ENCODE assay signal across 10 cellular contexts in genomic region chr17:58504826-58505351, GRCh38. TPM values are rescaled to one million over a fixed set of nuclear protein-coding genes. Genes with fewer than 3 reads are reported as not detected.
DNase-seq lines count a peak whose midpoint lies in the region; ATAC-seq and TF ChIP-seq lines count a peak whose summit lies in the region.
"Had no signal": no experiment of that assay in that cellular context is flagged by ENCODE, and none has a peak within 500 bp of the region (broad histone marks: within the 10 kb centered on the region; RNA-seq: fewer than 3 reads in every experiment).

No MANE protein-coding gene starts in this region.

- no peaks in the 10 kb centered on the region for H3K9me3 Mint-ChIP-seq in neural progenitor cell
- H3K9me3 Mint-ChIP-seq in T-helper 2 cell treated with Interferon-gamma antibody and Interleukin-4, amounts not matched to agents 5 μg/mL and 100 μg/mL, for 36 hours = no peaks in the 10 kb centered on the region
- H3K9me3 Mint-ChIP-seq: brain had no signal

- no peaks in the 10 kb centered on the region for H3F3A ChIP-seq in neural progenitor cell (ENCODE audit: low read depth)

- peaks cover 4% of the 10 kb centered on the region for H3K36me3 ChIP-seq in neural progenitor cell

- H2AFZ ChIP-seq in neural progenitor cell (replicated peaks) = no peak overlapping the region

- no peak for TF ChIP-seq POLR2A in NB4 (IDR thresholded peaks at IDR 0.05; ENCODE audit: extremely low read depth, insufficient read length)

- no peaks in the 10 kb centered on the region for H3K79me2 ChIP-seq in neural progenitor cell (ENCODE audit: low read depth)

- DNase-seq in SIG-M5 treated with dmso at 0.1 percent for 504 hours (lab: John Stamatoyannopoulos, UW; ENCODE audit: unreplicated experiment) (peak; percentile 63), SIG-M5 (lab: John Stamatoyannopoulos, UW) (no peak), NB4 (ENCODE audit: low read depth) (peak; percentile 58), pons (ENCODE audit: low spot score) (peak; percentile 40), neural progenitor cell (ENCODE audit: low spot score) (no peak)
- DNase-seq in stimulated activated CD4-positive, alpha-beta T cell treated with anti-CD3 and anti-CD28 coated beads, Interleukin-2, amount 100 ng/mL, for 48 hours = no peak
- DNase-seq in T-helper 2 cell treated with Interferon-gamma antibody and Interleukin-4, amounts not matched to agents 5 μg/mL and 100 μg/mL, for 36 hours (ENCODE audit: low spot score) = no peak

- H4K20me1 ChIP-seq in neural progenitor cell (ENCODE audit: low read depth) = no peaks in the 10 kb centered on the region

- ATAC-seq in HG02798 (IDR thresholded peaks at IDR 0.05; ENCODE audit: poor library complexity, unreplicated experiment) = peak; percentile 94

- H3K27me3 Mint-ChIP-seq in neural progenitor cell (ENCODE audit: insufficient read depth, low read depth) = no peaks in the 10 kb centered on the region
- no peaks in the 10 kb centered on the region for H3K27me3 Mint-ChIP-seq in T-helper 2 cell treated with Interferon-gamma antibody and Interleukin-4, amounts not matched to agents 5 μg/mL and 100 μg/mL, for 36 hours (ENCODE audit: low read depth)
- H3K27me3 Mint-ChIP-seq: brain had no signal

- no peak overlapping the region for H3K27ac ChIP-seq in neural progenitor cell
- H3K27ac ChIP-seq: 22Rv1 had no signal

- H3K4me3 Mint-ChIP-seq in neural progenitor cell = no peak overlapping the region
- H3K4me3 Mint-ChIP-seq in T-helper 2 cell treated with Interferon-gamma antibody and Interleukin-4, amounts not matched to agents 5 μg/mL and 100 μg/mL, for 36 hours = no peak overlapping the region
- H3K4me3 Mint-ChIP-seq: brain had no signal

- no peaks in the 10 kb centered on the region for H3K4me1 ChIP-seq in neural progenitor cell

- H3K9ac ChIP-seq in neural progenitor cell = no peak overlapping the region

- H3K27me3 ChIP-seq in neural progenitor cell = no peaks in the 10 kb centered on the region

- no peak overlapping the region for H3K4me2 ChIP-seq in neural progenitor cell

- no peak overlapping the region for H3K4me3 ChIP-seq in NB4 (ENCODE audit: low read depth, low read length)
- H3K4me3 ChIP-seq in neural progenitor cell = no peak overlapping the region

- TF ChIP-seq CTCF in NB4 (IDR thresholded peaks at IDR 0.05; ENCODE audit: low read depth, low read length) = no peak
- TF ChIP-seq CTCF in neural progenitor cell (IDR thresholded peaks at IDR 0.05) = no peak

- no peaks in the 10 kb centered on the region for H3K4me1 Mint-ChIP-seq in neural progenitor cell
- peaks cover 8% of the 10 kb centered on the region for H3K4me1 Mint-ChIP-seq in T-helper 2 cell treated with Interferon-gamma antibody and Interleukin-4, amounts not matched to agents 5 μg/mL and 100 μg/mL, for 36 hours (ENCODE audit: low read depth)
- H3K4me1 Mint-ChIP-seq: brain had no signal

- H3K36me3 Mint-ChIP-seq in neural progenitor cell = peaks cover 31% of the 10 kb centered on the region
- peaks cover 54% of the 10 kb centered on the region for H3K36me3 Mint-ChIP-seq in T-helper 2 cell treated with Interferon-gamma antibody and Interleukin-4, amounts not matched to agents 5 μg/mL and 100 μg/mL, for 36 hours (ENCODE audit: low read depth)

- no peaks in the 10 kb centered on the region for H3K9me3 ChIP-seq in neural progenitor cell (ENCODE audit: low read depth)

- H3K27ac Mint-ChIP-seq in neural progenitor cell = no peak overlapping the region
- H3K27ac Mint-ChIP-seq in T-helper 2 cell treated with Interferon-gamma antibody and Interleukin-4, amounts not matched to agents 5 μg/mL and 100 μg/mL, for 36 hours = no peak overlapping the region
- H3K27ac Mint-ChIP-seq: brain had no signal

RNA-seq across cellular contexts. Expression of gene MTMR4, which starts 9.5 kb away (rescaled TPM):
- 34.0 and 39.8 TPM in 2 replicates for total RNA-seq in neural progenitor cell (ENCODE audit: low replicate concordance)

RNA-seq across cellular contexts. Expression of gene HSF5, which starts 16.7 kb away (rescaled TPM):
- 0.03 TPM in 1 of 2 replicates, not detected in the other for total RNA-seq in neural progenitor cell (ENCODE audit: low replicate concordance)

Comparison
In these comparisons a context has a peak if more than half of its experiments do, and no peak if none do; other contexts are left out.
1. DNase-seq: peak in SIG-M5 treated with dmso at 0.1 percent for 504 hours (single experiment), NB4 (single experiment) and pons (single experiment); none in SIG-M5 (single experiment), neural progenitor cell (single experiment), stimulated activated CD4-positive, alpha-beta T cell treated with anti-CD3 and anti-CD28 coated beads, Interleukin-2, amount 100 ng/mL, for 48 hours (0 of 2) and T-helper 2 cell treated with Interferon-gamma antibody and Interleukin-4, amounts not matched to agents 5 μg/mL and 100 μg/mL, for 36 hours (single experiment).